Comparison of ENCODE assay signal across 8 cellular contexts in the genomic region with DNA sequence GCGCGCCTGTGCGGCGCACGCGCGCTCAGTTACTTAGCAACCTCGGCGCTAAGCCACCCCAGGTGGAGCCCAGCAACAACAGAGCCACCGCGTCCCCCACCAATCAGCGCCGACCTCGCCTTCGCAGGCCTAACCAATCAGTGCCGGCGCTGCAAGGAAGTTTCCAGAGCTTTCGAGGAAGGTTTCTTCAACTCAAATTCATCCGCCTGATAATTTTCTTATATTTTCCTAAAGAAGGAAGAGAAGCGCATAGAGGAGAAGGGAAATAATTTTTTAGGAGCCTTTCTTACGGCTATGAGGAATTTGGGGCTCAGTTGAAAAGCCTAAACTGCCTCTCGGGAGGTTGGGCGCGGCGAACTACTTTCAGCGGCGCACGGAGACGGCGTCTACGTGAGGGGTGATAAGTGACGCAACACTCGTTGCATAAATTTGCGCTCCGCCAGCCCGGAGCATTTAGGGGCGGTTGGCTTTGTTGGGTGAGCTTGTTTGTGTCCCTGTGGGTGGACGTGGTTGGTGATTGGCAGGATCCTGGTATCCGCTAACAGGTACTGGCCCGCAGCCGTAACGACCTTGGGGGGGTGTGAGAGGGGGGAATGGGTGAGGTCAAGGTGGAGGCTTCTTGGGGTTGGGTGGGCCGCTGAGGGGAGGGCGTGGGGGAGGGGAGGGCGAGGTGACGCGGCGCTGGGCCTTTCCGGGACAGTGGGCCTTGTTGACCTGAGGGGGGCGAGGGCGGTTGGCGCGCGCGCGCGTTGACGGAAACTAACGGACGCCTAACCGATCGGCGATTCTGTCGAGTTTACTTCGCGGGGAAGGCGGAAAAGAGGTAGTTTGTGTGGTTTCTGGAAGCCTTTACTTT.
DNase-seq lines count a peak whose midpoint lies in the region; ATAC-seq lines count a peak whose summit lies in the region.

A gene (plus strand): TSS at position 452 of the 856 bp plus-strand sequence. CDS start 817 bp downstream, outside the sequence.

- no peaks in the 10 kb centered on the region for H3K27me3 ChIP-seq in layer of hippocampus (ENCODE audit: control insufficient read depth, insufficient read depth, low read length)

- H3K27ac ChIP-seq in cingulate gyrus (ENCODE audit: low read depth, low read length) (peak within 1 kb of the TSS; percentile 98), layer of hippocampus (ENCODE audit: low read depth, low read length) (peak within 1 kb of the TSS; percentile 99)

- ATAC-seq in GM19025 (IDR thresholded peaks at IDR 0.05; ENCODE audit: low read depth, unreplicated experiment) (peak; percentile 92), HG03354 (IDR thresholded peaks at IDR 0.05; ENCODE audit: poor library complexity, severe bottlenecking, unreplicated experiment) (peak; percentile 94)

- peak; percentile 94 for DNase-seq in AG20443 (ENCODE audit: low spot score)
- DNase-seq in NCI-H510A treated with DMSO at 0.1 percent for 48 hours (lab: John Stamatoyannopoulos, UW), result peak; percentile 97
- DNase-seq in activated CD4-positive, alpha-beta T cell treated with anti-CD3 and anti-CD28 coated beads for 4 hours, result peak; percentile 88 to 95
- DNase-seq in stimulated activated CD4-positive, alpha-beta T cell treated with anti-CD3 and anti-CD28 coated beads, Interleukin-1b, Interleukin-23, amount 100 ng/mL, for 4 hours (ENCODE audit: low read depth in 2 of 2), result peak; percentile 82 to 89

Comparison
In these comparisons a context has a peak if more than half of its experiments do, and no peak if none do; other contexts are left out.
1. Peak in every context shown above with its lines: DNase-seq, ATAC-seq and H3K27ac ChIP-seq.